In the genomic region with DNA sequence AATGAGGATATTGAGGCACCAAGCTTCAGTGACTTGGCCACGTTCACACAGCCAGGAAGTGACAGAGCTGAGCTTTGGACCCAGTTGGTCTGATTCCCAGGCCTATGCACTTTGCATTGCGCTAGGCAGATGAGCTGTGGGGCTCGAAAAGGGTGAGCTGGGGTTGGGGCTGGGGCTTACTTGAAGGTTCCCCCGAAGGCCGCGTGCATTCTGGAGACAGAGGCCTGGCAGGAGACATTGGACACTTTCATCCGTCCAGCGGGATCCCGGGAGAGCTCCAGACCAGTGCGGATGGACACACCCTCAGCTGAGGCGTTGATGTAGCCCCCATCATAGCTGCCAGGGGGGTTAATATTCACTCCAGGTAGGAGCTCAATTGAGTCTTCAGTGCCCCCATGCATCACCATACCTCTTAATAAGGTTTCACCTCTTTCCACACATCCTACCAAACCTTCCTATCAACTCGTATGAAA, we compare ENCODE assay signal across 1 cellular context.
TF ChIP-seq lines count a peak whose summit lies in the region.

No MANE protein-coding gene starts in this region.

TF ChIP-seq in HepG2, 621 proteins besides CTCF, POLR2A, EP300 and RAD21 (continued from another document and continues in another):
- TF ChIP-seq HNF4G (IDR thresholded peaks at IDR 0.05; ENCODE audit: borderline replicate concordance, low read depth, low read length) (peak; percentile 90), HNF4G (CRISPR knock-in tag; IDR thresholded peaks at IDR 0.05; ENCODE audit: borderline replicate concordance, low read depth) (peak; percentile 91; the same call in 1 of the 2 replicates), GABPA (IDR thresholded peaks at IDR 0.05; ENCODE audit: low read depth, low read length) (no peak), GABPA (CRISPR knock-in tag; IDR thresholded peaks at IDR 0.05; ENCODE audit: low read depth) (peak; percentile 59; the same call in 1 of the 2 replicates), ARNTL (CRISPR knock-in tag; IDR thresholded peaks at IDR 0.05) (no peak), MAZ (IDR thresholded peaks at IDR 0.05; ENCODE audit: borderline replicate concordance, low read depth, low read length) (peak; percentile 16; the same call in 1 of the 2 replicates), MAZ (CRISPR knock-in tag; IDR thresholded peaks at IDR 0.05; ENCODE audit: low read depth) (no peak), ZNF7 (CRISPR knock-in tag; IDR thresholded peaks at IDR 0.05) (no peak), ZNF235 (CRISPR knock-in tag; IDR thresholded peaks at IDR 0.05; ENCODE audit: borderline replicate concordance) (0 out of 2 replicates have a peak, but pooled peaks have one; percentile 7), NFIB (CRISPR knock-in tag; IDR thresholded peaks at IDR 0.05; ENCODE audit: borderline replicate concordance) (no peak), DNMT1 (CRISPR knock-in tag; IDR thresholded peaks at IDR 0.05) (peak; percentile 28; the same call in 1 of the 2 replicates), TCF7L2 (IDR thresholded peaks at IDR 0.05; ENCODE audit: low read depth, low read length) (no peak), SMARCE1 (IDR thresholded peaks at IDR 0.05; ENCODE audit: borderline replicate concordance) (no peak), ZFX (CRISPR knock-in tag; IDR thresholded peaks at IDR 0.05; ENCODE audit: low read depth) (peak; percentile 81), SOX6 (IDR thresholded peaks at IDR 0.05) (no peak), SOX6 (CRISPR knock-in tag; IDR thresholded peaks at IDR 0.05) (no peak; the same call in 1 of the 2 replicates), TSC22D2 (CRISPR knock-in tag; IDR thresholded peaks at IDR 0.05; ENCODE audit: borderline replicate concordance) (no peak), NFE2 (CRISPR knock-in tag; IDR thresholded peaks at IDR 0.05) (no peak), MIXL1 (CRISPR knock-in tag; IDR thresholded peaks at IDR 0.05) (peak; percentile 59; the same call in 1 of the 2 replicates), IRF2 (CRISPR knock-in tag; IDR thresholded peaks at IDR 0.05) (0 out of 2 replicates have a peak, but pooled peaks have one; percentile 63), MYNN (CRISPR knock-in tag; IDR thresholded peaks at IDR 0.05; ENCODE audit: low read depth) (no peak; the same call in 1 of the 2 replicates), ZKSCAN1 (IDR thresholded peaks at IDR 0.05; ENCODE audit: low read length) (no peak), EEA1 (CRISPR knock-in tag; IDR thresholded peaks at IDR 0.05; ENCODE audit: borderline replicate concordance) (0 out of 2 replicates have a peak, but pooled peaks have one; percentile 81), ZNF75D (CRISPR knock-in tag; IDR thresholded peaks at IDR 0.05; ENCODE audit: borderline replicate concordance) (no peak), SP2 (CRISPR knock-in tag; IDR thresholded peaks at IDR 0.05) (no peak), PLRG1 (conservative IDR thresholded peaks at IDR 0.05) (no peak), RFXAP (CRISPR knock-in tag; IDR thresholded peaks at IDR 0.05; ENCODE audit: borderline replicate concordance) (no peak), MIER3 (CRISPR knock-in tag; IDR thresholded peaks at IDR 0.05; ENCODE audit: borderline replicate concordance) (peak; percentile 62; the same call in 1 of the 2 replicates), ZNF883 (CRISPR knock-in tag; IDR thresholded peaks at IDR 0.05; ENCODE audit: not compliant biosample characterization) (peak; percentile 19), MEIS2 (CRISPR knock-in tag; IDR thresholded peaks at IDR 0.05) (0 out of 2 replicates have a peak, but pooled peaks have one; percentile 23), KLF16 (CRISPR knock-in tag; IDR thresholded peaks at IDR 0.05) (peak; percentile 41 to 64; a peak in 1 of 4 replicates), ZNF652 (CRISPR knock-in tag; IDR thresholded peaks at IDR 0.05; ENCODE audit: borderline replicate concordance, low read depth) (0 out of 2 replicates have a peak, but pooled peaks have one; percentile 29), REXO4 (CRISPR knock-in tag; IDR thresholded peaks at IDR 0.05; ENCODE audit: borderline replicate concordance) (no peak), SAP130 (CRISPR knock-in tag; IDR thresholded peaks at IDR 0.05; ENCODE audit: low read depth) (peak; percentile 87), NCOA1 (CRISPR knock-in tag; IDR thresholded peaks at IDR 0.05) (no peak), JUND (CRISPR knock-in tag; IDR thresholded peaks at IDR 0.05) (peak; percentile 45; the same call in 1 of the 2 replicates), YY1 (IDR thresholded peaks at IDR 0.05; ENCODE audit: insufficient read depth, insufficient replicate concordance, low read depth, low read length) (peak; percentile 11), NFRKB (IDR thresholded peaks at IDR 0.05) (no peak), NAIF1 (CRISPR knock-in tag; IDR thresholded peaks at IDR 0.05; ENCODE audit: borderline replicate concordance) (peak; percentile 76; the same call in 1 of the 2 replicates), ZNF766 (CRISPR knock-in tag; IDR thresholded peaks at IDR 0.05; ENCODE audit: borderline replicate concordance) (0 out of 2 replicates have a peak, but pooled peaks have one; percentile 9), ZNF232 (CRISPR knock-in tag; IDR thresholded peaks at IDR 0.05; ENCODE audit: borderline replicate concordance) (peak; percentile 54; the same call in 1 of the 2 replicates)
- TF ChIP-seq, protein P1, sequence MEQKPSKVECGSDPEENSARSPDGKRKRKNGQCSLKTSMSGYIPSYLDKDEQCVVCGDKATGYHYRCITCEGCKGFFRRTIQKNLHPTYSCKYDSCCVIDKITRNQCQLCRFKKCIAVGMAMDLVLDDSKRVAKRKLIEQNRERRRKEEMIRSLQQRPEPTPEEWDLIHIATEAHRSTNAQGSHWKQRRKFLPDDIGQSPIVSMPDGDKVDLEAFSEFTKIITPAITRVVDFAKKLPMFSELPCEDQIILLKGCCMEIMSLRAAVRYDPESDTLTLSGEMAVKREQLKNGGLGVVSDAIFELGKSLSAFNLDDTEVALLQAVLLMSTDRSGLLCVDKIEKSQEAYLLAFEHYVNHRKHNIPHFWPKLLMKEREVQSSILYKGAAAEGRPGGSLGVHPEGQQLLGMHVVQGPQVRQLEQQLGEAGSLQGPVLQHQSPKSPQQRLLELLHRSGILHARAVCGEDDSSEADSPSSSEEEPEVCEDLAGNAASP (CRISPR knock-in tag; IDR thresholded peaks at IDR 0.05; ENCODE audit: borderline replicate concordance): peak; percentile 65
- TF ChIP-seq, protein P2, sequence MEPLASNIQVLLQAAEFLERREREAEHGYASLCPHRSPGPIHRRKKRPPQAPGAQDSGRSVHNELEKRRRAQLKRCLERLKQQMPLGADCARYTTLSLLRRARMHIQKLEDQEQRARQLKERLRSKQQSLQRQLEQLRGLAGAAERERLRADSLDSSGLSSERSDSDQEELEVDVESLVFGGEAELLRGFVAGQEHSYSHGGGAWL (CRISPR knock-in tag; IDR thresholded peaks at IDR 0.05): no peak
- TF ChIP-seq, protein P3, sequence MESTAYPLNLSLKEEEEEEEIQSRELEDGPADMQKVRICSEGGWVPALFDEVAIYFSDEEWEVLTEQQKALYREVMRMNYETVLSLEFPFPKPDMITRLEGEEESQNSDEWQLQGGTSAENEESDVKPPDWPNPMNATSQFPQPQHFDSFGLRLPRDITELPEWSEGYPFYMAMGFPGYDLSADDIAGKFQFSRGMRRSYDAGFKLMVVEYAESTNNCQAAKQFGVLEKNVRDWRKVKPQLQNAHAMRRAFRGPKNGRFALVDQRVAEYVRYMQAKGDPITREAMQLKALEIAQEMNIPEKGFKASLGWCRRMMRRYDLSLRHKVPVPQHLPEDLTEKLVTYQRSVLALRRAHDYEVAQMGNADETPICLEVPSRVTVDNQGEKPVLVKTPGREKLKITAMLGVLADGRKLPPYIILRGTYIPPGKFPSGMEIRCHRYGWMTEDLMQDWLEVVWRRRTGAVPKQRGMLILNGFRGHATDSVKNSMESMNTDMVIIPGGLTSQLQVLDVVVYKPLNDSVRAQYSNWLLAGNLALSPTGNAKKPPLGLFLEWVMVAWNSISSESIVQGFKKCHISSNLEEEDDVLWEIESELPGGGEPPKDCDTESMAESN (CRISPR knock-in tag; conservative IDR thresholded peaks at IDR 0.05): no peak
- TF ChIP-seq, protein P4, sequence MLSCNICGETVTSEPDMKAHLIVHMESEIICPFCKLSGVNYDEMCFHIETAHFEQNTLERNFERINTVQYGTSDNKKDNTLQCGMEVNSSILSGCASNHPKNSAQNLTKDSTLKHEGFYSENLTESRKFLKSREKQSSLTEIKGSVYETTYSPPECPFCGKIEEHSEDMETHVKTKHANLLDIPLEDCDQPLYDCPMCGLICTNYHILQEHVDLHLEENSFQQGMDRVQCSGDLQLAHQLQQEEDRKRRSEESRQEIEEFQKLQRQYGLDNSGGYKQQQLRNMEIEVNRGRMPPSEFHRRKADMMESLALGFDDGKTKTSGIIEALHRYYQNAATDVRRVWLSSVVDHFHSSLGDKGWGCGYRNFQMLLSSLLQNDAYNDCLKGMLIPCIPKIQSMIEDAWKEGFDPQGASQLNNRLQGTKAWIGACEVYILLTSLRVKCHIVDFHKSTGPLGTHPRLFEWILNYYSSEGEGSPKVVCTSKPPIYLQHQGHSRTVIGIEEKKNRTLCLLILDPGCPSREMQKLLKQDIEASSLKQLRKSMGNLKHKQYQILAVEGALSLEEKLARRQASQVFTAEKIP (CRISPR knock-in tag; IDR thresholded peaks at IDR 0.05; ENCODE audit: borderline replicate concordance): no peak
- TF ChIP-seq, protein P5, sequence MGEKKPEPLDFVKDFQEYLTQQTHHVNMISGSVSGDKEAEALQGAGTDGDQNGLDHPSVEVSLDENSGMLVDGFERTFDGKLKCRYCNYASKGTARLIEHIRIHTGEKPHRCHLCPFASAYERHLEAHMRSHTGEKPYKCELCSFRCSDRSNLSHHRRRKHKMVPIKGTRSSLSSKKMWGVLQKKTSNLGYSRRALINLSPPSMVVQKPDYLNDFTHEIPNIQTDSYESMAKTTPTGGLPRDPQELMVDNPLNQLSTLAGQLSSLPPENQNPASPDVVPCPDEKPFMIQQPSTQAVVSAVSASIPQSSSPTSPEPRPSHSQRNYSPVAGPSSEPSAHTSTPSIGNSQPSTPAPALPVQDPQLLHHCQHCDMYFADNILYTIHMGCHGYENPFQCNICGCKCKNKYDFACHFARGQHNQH (CRISPR knock-in tag; IDR thresholded peaks at IDR 0.05): peak; percentile 48; the same call in 1 of the 2 replicates
- TF ChIP-seq, protein P6, sequence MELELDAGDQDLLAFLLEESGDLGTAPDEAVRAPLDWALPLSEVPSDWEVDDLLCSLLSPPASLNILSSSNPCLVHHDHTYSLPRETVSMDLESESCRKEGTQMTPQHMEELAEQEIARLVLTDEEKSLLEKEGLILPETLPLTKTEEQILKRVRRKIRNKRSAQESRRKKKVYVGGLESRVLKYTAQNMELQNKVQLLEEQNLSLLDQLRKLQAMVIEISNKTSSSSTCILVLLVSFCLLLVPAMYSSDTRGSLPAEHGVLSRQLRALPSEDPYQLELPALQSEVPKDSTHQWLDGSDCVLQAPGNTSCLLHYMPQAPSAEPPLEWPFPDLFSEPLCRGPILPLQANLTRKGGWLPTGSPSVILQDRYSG (CRISPR knock-in tag; IDR thresholded peaks at IDR 0.05): 0 out of 2 replicates have a peak, but pooled peaks have one; percentile 14
- TF ChIP-seq, protein P7, sequence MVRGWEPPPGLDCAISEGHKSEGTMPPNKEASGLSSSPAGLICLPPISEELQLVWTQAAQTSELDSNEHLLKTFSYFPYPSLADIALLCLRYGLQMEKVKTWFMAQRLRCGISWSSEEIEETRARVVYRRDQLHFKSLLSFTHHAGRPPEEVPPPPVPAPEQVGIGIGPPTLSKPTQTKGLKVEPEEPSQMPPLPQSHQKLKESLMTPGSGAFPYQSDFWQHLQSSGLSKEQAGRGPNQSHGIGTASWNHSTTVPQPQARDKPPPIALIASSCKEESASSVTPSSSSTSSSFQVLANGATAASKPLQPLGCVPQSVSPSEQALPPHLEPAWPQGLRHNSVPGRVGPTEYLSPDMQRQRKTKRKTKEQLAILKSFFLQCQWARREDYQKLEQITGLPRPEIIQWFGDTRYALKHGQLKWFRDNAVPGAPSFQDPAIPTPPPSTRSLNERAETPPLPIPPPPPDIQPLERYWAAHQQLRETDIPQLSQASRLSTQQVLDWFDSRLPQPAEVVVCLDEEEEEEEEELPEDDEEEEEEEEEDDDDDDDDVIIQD (CRISPR knock-in tag; IDR thresholded peaks at IDR 0.05; ENCODE audit: low read depth): 0 out of 2 replicates have a peak, but pooled peaks have one; percentile 41
- TF ChIP-seq, protein P8, sequence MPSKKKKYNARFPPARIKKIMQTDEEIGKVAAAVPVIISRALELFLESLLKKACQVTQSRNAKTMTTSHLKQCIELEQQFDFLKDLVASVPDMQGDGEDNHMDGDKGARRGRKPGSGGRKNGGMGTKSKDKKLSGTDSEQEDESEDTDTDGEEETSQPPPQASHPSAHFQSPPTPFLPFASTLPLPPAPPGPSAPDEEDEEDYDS (CRISPR knock-in tag; IDR thresholded peaks at IDR 0.05): peak; percentile 58; the same call in 1 of the 2 replicates
- TF ChIP-seq, protein P9, sequence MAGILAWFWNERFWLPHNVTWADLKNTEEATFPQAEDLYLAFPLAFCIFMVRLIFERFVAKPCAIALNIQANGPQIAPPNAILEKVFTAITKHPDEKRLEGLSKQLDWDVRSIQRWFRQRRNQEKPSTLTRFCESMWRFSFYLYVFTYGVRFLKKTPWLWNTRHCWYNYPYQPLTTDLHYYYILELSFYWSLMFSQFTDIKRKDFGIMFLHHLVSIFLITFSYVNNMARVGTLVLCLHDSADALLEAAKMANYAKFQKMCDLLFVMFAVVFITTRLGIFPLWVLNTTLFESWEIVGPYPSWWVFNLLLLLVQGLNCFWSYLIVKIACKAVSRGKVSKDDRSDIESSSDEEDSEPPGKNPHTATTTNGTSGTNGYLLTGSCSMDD (CRISPR knock-in tag; IDR thresholded peaks at IDR 0.05): no peak
